ENCODE assay signal across 8 cellular contexts in the genomic region with DNA sequence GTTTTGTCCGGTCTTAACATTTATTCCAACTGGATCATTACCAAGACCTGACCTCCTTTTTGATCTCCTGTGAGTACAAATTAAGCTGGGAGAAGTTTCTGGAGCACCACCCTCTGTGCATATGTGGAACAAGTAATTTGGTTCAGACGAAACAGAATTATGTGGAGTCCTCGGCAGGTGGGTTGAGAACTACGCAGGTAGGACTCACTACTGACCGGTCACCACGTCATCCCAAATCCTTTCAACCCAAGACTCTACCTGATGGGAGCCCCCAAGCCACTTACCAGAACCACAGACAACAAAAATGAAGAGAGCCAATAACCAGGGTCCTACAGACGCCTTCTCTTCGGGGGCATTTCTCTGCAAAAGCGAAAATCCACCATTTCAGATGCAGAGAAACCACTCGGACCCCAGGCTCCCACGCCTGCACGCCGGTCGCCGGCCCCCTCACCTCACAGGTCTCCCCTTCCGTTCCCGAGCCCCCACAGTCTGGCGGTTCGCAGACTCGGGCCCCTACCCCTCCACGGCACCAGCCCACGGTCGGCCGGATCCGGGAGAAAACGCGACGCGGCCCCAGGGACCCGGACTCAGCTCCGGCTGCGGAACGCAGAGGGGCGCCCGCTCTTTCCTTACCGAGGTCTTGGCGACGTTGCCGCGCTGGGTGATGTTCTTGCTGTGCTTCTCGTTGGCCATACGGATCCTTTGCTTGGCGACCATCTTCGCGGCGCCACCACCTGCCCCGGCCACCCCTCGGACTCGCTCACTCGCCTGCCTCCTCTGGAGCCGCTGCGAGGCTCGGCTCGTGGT. TPM values are rescaled to one million over a fixed set of nuclear protein-coding genes. Genes with fewer than 3 reads are reported as not detected.
DNase-seq lines count a peak whose midpoint lies in the region; ATAC-seq lines count a peak whose summit lies in the region.

No MANE protein-coding gene starts in this region.

- H4K5ac ChIP-seq in mesendoderm (ENCODE audit: low read length) = no peak overlapping the region

- H3K79me1 ChIP-seq in mesendoderm (ENCODE audit: low read length) = peaks cover 9% of the 10 kb centered on the region

- no peak overlapping the region for H4K8ac ChIP-seq in mesendoderm (ENCODE audit: low read depth, low read length)

- H3K56ac ChIP-seq in mesendoderm (ENCODE audit: low read length) = peak overlapping the region; percentile 97

- peak overlapping the region; percentile 7 for H3K23ac ChIP-seq in mesendoderm (ENCODE audit: low read length)

- H3K18ac ChIP-seq in mesendoderm (ENCODE audit: low read length) = peak overlapping the region; percentile 55

- peak overlapping the region; percentile 33 for H2AFZ ChIP-seq in ACC112 (ENCODE audit: low read length, unreplicated experiment)

- peak overlapping the region; percentile 96 for H3K4me3 ChIP-seq in ACC112 (ENCODE audit: low read depth, low read length)
- H3K4me3 ChIP-seq in mesendoderm (ENCODE audit: low read length) = peak overlapping the region; percentile 74

- no peaks in the 10 kb centered on the region for H3K27me3 ChIP-seq in ACC112 (ENCODE audit: insufficient read depth, low read length)
- H3K27me3 ChIP-seq in mesendoderm (ENCODE audit: insufficient read depth, low read length, poor library complexity) = no peaks in the 10 kb centered on the region

- H3K79me2 ChIP-seq in ACC112 (ENCODE audit: control insufficient read depth, insufficient read depth, low read length, unreplicated experiment) = peaks cover 82% of the 10 kb centered on the region
- peaks cover 45% of the 10 kb centered on the region for H3K79me2 ChIP-seq in mesendoderm (ENCODE audit: control insufficient read depth, insufficient read depth, low read length)

- WGBS in mesendoderm (ENCODE audit: extremely low coverage, insufficient coverage, low lambda C conversion rate) = no CpG with 5 or more reads among the region's 54 CpGs

- peak overlapping the region; percentile 46 for H2BK5ac ChIP-seq in mesendoderm (ENCODE audit: low read length)

- peak; percentile 25 for ATAC-seq in GM18907 (IDR thresholded peaks at IDR 0.05; ENCODE audit: unreplicated experiment)
- ATAC-seq in HG03280 (IDR thresholded peaks at IDR 0.05; ENCODE audit: unreplicated experiment) = no peak

- H3K36me3 ChIP-seq in ACC112 (ENCODE audit: insufficient read depth, low read length) (peaks cover 34% of the 10 kb centered on the region), mesendoderm (ENCODE audit: control insufficient read depth, insufficient read depth, low read length) (no peaks in the 10 kb centered on the region)

- no peak overlapping the region for H2BK15ac ChIP-seq in mesendoderm (replicated peaks; ENCODE audit: low read depth)

- peak overlapping the region; percentile 29 for H3K4me2 ChIP-seq in mesendoderm (ENCODE audit: low read length)

- peak overlapping the region; percentile 82 for H3K4ac ChIP-seq in mesendoderm (ENCODE audit: low read depth, low read length)

- peak overlapping the region; percentile 94 for H3K9ac ChIP-seq in mesendoderm (ENCODE audit: low read length)

- peak overlapping the region; percentile 88 for H3K27ac ChIP-seq in ACC112 (ENCODE audit: low read depth, low read length)
- peak overlapping the region; percentile 41 for H3K27ac ChIP-seq in mesendoderm (ENCODE audit: low read depth, low read length)

- no peak overlapping the region for H2AK5ac ChIP-seq in mesendoderm (ENCODE audit: low read length)

- no peak overlapping the region for H2BK120ac ChIP-seq in mesendoderm (ENCODE audit: low read depth, low read length)

- DNase-seq in HuH-7 (ENCODE audit: low spot score) (peak; percentile 4), mesendoderm (peak; percentile 42)
- DNase-seq in activated CD4-positive, CD25-positive, alpha-beta regulatory T cell treated with anti-CD3 and anti-CD28 coated beads, Interleukin-2, amount 50 U/mL, for 16 hours (ENCODE audit: low read depth, low spot score) = peak; percentile 3
- peak; percentile 33 for DNase-seq in effector CD4-positive, alpha-beta T cell
- DNase-seq in stimulated activated CD8-positive, alpha-beta memory T cell treated with anti-CD3 and anti-CD28 coated beads, Interleukin-7, amount 100 ng/mL, for 4 hours (ENCODE audit: low read depth in 2 of 2) = peak; percentile 5 to 41

- H3K4me1 ChIP-seq in ACC112 (ENCODE audit: control insufficient read depth, insufficient read depth, low read length, unreplicated experiment) (peaks cover 25% of the 10 kb centered on the region), mesendoderm (ENCODE audit: control insufficient read depth, low read depth, low read length) (no peaks in the 10 kb centered on the region)

RNA-seq across cellular contexts. Expression of a gene that starts 0.7 kb away (rescaled TPM):
- 89.8 TPM for polyA plus RNA-seq in mesendoderm (2013, experiment 1 of 2)
- polyA plus RNA-seq in mesendoderm (2013, experiment 2 of 2) = 93.4 TPM

RNA-seq across cellular contexts. Expression of a gene that starts 1.0 kb away (rescaled TPM):
- 107 TPM for polyA plus RNA-seq in mesendoderm (2013, experiment 1 of 2)
- polyA plus RNA-seq in mesendoderm (2013, experiment 2 of 2) = 108 TPM

RNA-seq across cellular contexts. Expression of a gene that starts 57.5 kb away (rescaled TPM):
- 39.8 TPM for polyA plus RNA-seq in mesendoderm (2013, experiment 1 of 2)
- 41.1 TPM for polyA plus RNA-seq in mesendoderm (2013, experiment 2 of 2)
